ENCODE assay signal across 23 cellular contexts in genomic region chr2:15230599-15231192, GRCh38.
"Had no signal": no experiment of that assay in that cellular context is flagged by ENCODE, and none has a peak within 500 bp of the region (broad histone marks: within the 10 kb centered on the region; RNA-seq: fewer than 3 reads in every experiment).

No MANE protein-coding gene starts in this region.

- H3K27ac Mint-ChIP-seq: activated CD4-positive, alpha-beta memory T cell treated with anti-CD3 and anti-CD28 coated beads for 36 hours; activated CD4-positive, alpha-beta T cell treated with anti-CD3 and anti-CD28 coated beads, Interleukin-2, amount 10 ng/mL, durations not matched to agents 7 days and 5 days; activated naive CD4-positive, alpha-beta T cell treated with anti-CD3 and anti-CD28 coated beads for 36 hours; activated naive CD8-positive, alpha-beta T cell treated with anti-CD3 and anti-CD28 coated beads for 36 hours; activated T-helper 17 cell treated with anti-CD3 and anti-CD28 coated beads, Interleukin-2, amount 50 U/mL, for 72 hours; T-cell had no signal

- DNase-seq: activated CD4-positive, alpha-beta memory T cell treated with anti-CD3 and anti-CD28 coated beads for 36 hours; activated CD4-positive, alpha-beta T cell treated with anti-CD3 and anti-CD28 coated beads, Interleukin-2, amount 10 ng/mL, durations not matched to agents 7 days and 5 days; activated CD4-positive, CD25-positive, alpha-beta regulatory T cell; activated gamma-delta T cell; activated naive CD4-positive, alpha-beta T cell treated with anti-CD3 and anti-CD28 coated beads for 36 hours; activated naive CD8-positive, alpha-beta T cell treated with anti-CD3 and anti-CD28 coated beads for 36 hours; activated T-cell treated with anti-CD3 and anti-CD28 coated beads for 4 hours; activated T-cell treated with anti-CD3 and anti-CD28 coated beads, Interleukin-2, amount 50 U/mL, for 48 hours; MM.1S; NCI-H1105; NCI-H1436; NCI-H1694 treated with DMSO at 0.1 percent for 48 hours; NCI-H2029 treated with DMSO at 0.1 percent for 48 hours; NCI-H345; NCI-H510A; NCI-H526 treated with DMSO at 0.1 percent for 48 hours; NCI-H82; SIG-M5; T-cell; T-helper 2 cell; T1000 had no signal

- H3K9me3 Mint-ChIP-seq: activated CD4-positive, alpha-beta T cell treated with anti-CD3 and anti-CD28 coated beads, Interleukin-2, amount 10 ng/mL, durations not matched to agents 7 days and 5 days; activated naive CD4-positive, alpha-beta T cell treated with anti-CD3 and anti-CD28 coated beads for 36 hours; activated naive CD8-positive, alpha-beta T cell treated with anti-CD3 and anti-CD28 coated beads for 36 hours; T-cell had no signal

- FAIRE-seq: TTC549 had no signal

- H3K4me1 Mint-ChIP-seq: activated CD4-positive, alpha-beta T cell treated with anti-CD3 and anti-CD28 coated beads, Interleukin-2, amount 10 ng/mL, durations not matched to agents 7 days and 5 days; activated naive CD8-positive, alpha-beta T cell treated with anti-CD3 and anti-CD28 coated beads for 36 hours; activated T-helper 17 cell treated with anti-CD3 and anti-CD28 coated beads, Interleukin-2, amount 50 U/mL, for 72 hours; T-cell had no signal

- ATAC-seq: activated T-helper 17 cell treated with anti-CD3 and anti-CD28 coated beads, Interleukin-2, amount 50 U/mL, for 72 hours; T-cell had no signal

- H3K4me3 Mint-ChIP-seq: activated CD4-positive, alpha-beta memory T cell treated with anti-CD3 and anti-CD28 coated beads for 36 hours; activated CD4-positive, alpha-beta T cell treated with anti-CD3 and anti-CD28 coated beads, Interleukin-2, amount 10 ng/mL, durations not matched to agents 7 days and 5 days; activated naive CD4-positive, alpha-beta T cell treated with anti-CD3 and anti-CD28 coated beads for 36 hours; activated naive CD8-positive, alpha-beta T cell treated with anti-CD3 and anti-CD28 coated beads for 36 hours; activated T-helper 17 cell treated with anti-CD3 and anti-CD28 coated beads, Interleukin-2, amount 50 U/mL, for 72 hours; T-cell had no signal

- H3K27me3 Mint-ChIP-seq: activated CD4-positive, alpha-beta memory T cell treated with anti-CD3 and anti-CD28 coated beads for 36 hours; activated CD4-positive, alpha-beta T cell treated with anti-CD3 and anti-CD28 coated beads, Interleukin-2, amount 10 ng/mL, durations not matched to agents 7 days and 5 days; activated naive CD8-positive, alpha-beta T cell treated with anti-CD3 and anti-CD28 coated beads for 36 hours; activated T-helper 17 cell treated with anti-CD3 and anti-CD28 coated beads, Interleukin-2, amount 50 U/mL, for 72 hours; T-cell had no signal
